In genomic region chr3:47974974-47975470, GRCh38 we compare ENCODE assay signal across 17 cellular contexts. TPM values are rescaled to one million over a fixed set of nuclear protein-coding genes. Genes with fewer than 3 reads are reported as not detected.
DNase-seq lines count a peak whose midpoint lies in the region; ATAC-seq and TF ChIP-seq lines count a peak whose summit lies in the region.
"Had no signal": no experiment of that assay in that cellular context is flagged by ENCODE, and none has a peak within 500 bp of the region (broad histone marks: within the 10 kb centered on the region; RNA-seq: fewer than 3 reads in every experiment).

No MANE protein-coding gene starts in this region.

- H3K4me3 ChIP-seq in DOHH2 (ENCODE audit: low read length) (peak overlapping the region; percentile 17), SU-DHL-6 (ENCODE audit: insufficient read depth, low read length, poor library complexity, severe bottlenecking) (no peak overlapping the region), choroid plexus epithelial cell (ENCODE audit: low read depth, low read length) (no peak overlapping the region)
- H3K4me3 ChIP-seq: SJCRH30 had no signal

- H3K27ac ChIP-seq in DOHH2 (ENCODE audit: low read depth, low read length) (peak overlapping the region; percentile 22; the same call in 1 of the 2 replicates), SU-DHL-6 (ENCODE audit: low read depth, low read length) (peak overlapping the region; percentile 16; the same call in 1 of the 2 replicates)
- H3K27ac ChIP-seq: SJCRH30 had no signal

- no peaks in the 10 kb centered on the region for H3K9me2 ChIP-seq in DOHH2 (replicated peaks; ENCODE audit: control insufficient read depth, low read length)
- H3K9me2 ChIP-seq in SU-DHL-6 (replicated peaks; ENCODE audit: insufficient read depth, low read length) = no peaks in the 10 kb centered on the region

- no peak overlapping the region for H2AFZ ChIP-seq in SU-DHL-6 (ENCODE audit: low read depth, low read length, severe bottlenecking)

- H3K36me3 ChIP-seq in DOHH2 (ENCODE audit: control insufficient read depth, low read length) (0 out of 2 replicates have a peak, but pooled peaks cover 4% of the 10 kb centered on the region), SU-DHL-6 (ENCODE audit: low read length) (no peaks in the 10 kb centered on the region)
- H3K36me3 ChIP-seq: BE2C, SJCRH30 had no signal

- no peak overlapping the region for H3K9ac ChIP-seq in SU-DHL-6 (ENCODE audit: low read length)

- H3K79me2 ChIP-seq in DOHH2 (ENCODE audit: control insufficient read depth, low read length) = 0 out of 2 replicates have a peak, but pooled peaks cover 7% of the 10 kb centered on the region
- peaks cover 6% of the 10 kb centered on the region for H3K79me2 ChIP-seq in SU-DHL-6 (ENCODE audit: insufficient read depth, low read length)

- no peaks in the 10 kb centered on the region for H3K9me3 Mint-ChIP-seq in naive B cell
- no peaks in the 10 kb centered on the region for H3K9me3 Mint-ChIP-seq in activated CD8-positive, alpha-beta T cell treated with anti-CD3 and anti-CD28 coated beads, Interleukin-2, amount 10 ng/mL, durations not matched to agents 7 days and 5 days (ENCODE audit: insufficient read depth)
- H3K9me3 Mint-ChIP-seq: CD4-positive, CD25-positive, alpha-beta regulatory T cell had no signal

- no peak for ATAC-seq in naive B cell (ENCODE audit: low read depth in 2 of 2)
- ATAC-seq in activated CD8-positive, alpha-beta T cell treated with anti-CD3 and anti-CD28 coated beads, Interleukin-2, amount 10 ng/mL, durations not matched to agents 7 days and 5 days = no peak

- H3K4me1 ChIP-seq in DOHH2 (ENCODE audit: control insufficient read depth, low read length) = peaks cover 33% of the 10 kb centered on the region
- H3K4me1 ChIP-seq: BE2C, SJCRH30 had no signal

- H3K27ac Mint-ChIP-seq in naive B cell = peak overlapping the region in 5 of 6 donors; percentile 14 to 75 (median 30)
- H3K27ac Mint-ChIP-seq in activated CD8-positive, alpha-beta T cell treated with anti-CD3 and anti-CD28 coated beads, Interleukin-2, amount 10 ng/mL, durations not matched to agents 7 days and 5 days = no peak overlapping the region
- H3K27ac Mint-ChIP-seq: CD4-positive, CD25-positive, alpha-beta regulatory T cell had no signal

- no peaks in the 10 kb centered on the region for H3K27me3 Mint-ChIP-seq in naive B cell
- H3K27me3 Mint-ChIP-seq in activated CD8-positive, alpha-beta T cell treated with anti-CD3 and anti-CD28 coated beads, Interleukin-2, amount 10 ng/mL, durations not matched to agents 7 days and 5 days (ENCODE audit: low read depth) = no peaks in the 10 kb centered on the region
- H3K27me3 Mint-ChIP-seq: CD4-positive, CD25-positive, alpha-beta regulatory T cell had no signal

- no peaks in the 10 kb centered on the region for H4K20me1 ChIP-seq in DOHH2 (ENCODE audit: control insufficient read depth, insufficient read depth, low read depth, low read length)
- H4K20me1 ChIP-seq in SU-DHL-6 (ENCODE audit: low read depth, low read length) = no peaks in the 10 kb centered on the region

- CTCF ChIA-PET in activated CD8-positive, alpha-beta T cell treated with anti-CD3 and anti-CD28 coated beads, Interleukin-2, amount 10 ng/mL, durations not matched to agents 7 days and 5 days (lab: Charles Lee) = interaction anchor here (1.4 to 3.5 kb wide), 4 partner anchors 12 to 176 kb away, joined by 3 to 18 read pairs (median 4); no protein-coding TSS in a partner anchor

- H3F3A ChIP-seq in DOHH2 (ENCODE audit: control insufficient read depth, insufficient read depth) (peaks cover 13% of the 10 kb centered on the region), SU-DHL-6 (ENCODE audit: insufficient read depth) (peaks cover 24% of the 10 kb centered on the region; the same call in 1 of the 2 replicates)

- H3K4me2 ChIP-seq in DOHH2 (ENCODE audit: low read length) (peak overlapping the region; percentile 53), SU-DHL-6 (ENCODE audit: low read depth, low read length, poor library complexity, severe bottlenecking) (no peak overlapping the region)

- H3K36me3 Mint-ChIP-seq in naive B cell = no peaks in the 10 kb centered on the region
- H3K36me3 Mint-ChIP-seq in activated CD8-positive, alpha-beta T cell treated with anti-CD3 and anti-CD28 coated beads, Interleukin-2, amount 10 ng/mL, durations not matched to agents 7 days and 5 days (ENCODE audit: low read depth) = peaks cover 4% of the 10 kb centered on the region
- H3K36me3 Mint-ChIP-seq: CD4-positive, CD25-positive, alpha-beta regulatory T cell had no signal

- H3K9me3 ChIP-seq in DOHH2 (ENCODE audit: control insufficient read depth, insufficient read depth, low read length) (no peaks in the 10 kb centered on the region), SU-DHL-6 (ENCODE audit: insufficient read depth, low read length) (no peaks in the 10 kb centered on the region)
- H3K9me3 ChIP-seq: BE2C, SJCRH30 had no signal

- TF ChIP-seq CTCF in DOHH2 (IDR thresholded peaks at IDR 0.05; ENCODE audit: low read depth, low read length, poor library complexity, severe bottlenecking) = no peak
- no peak for TF ChIP-seq CTCF in SU-DHL-6 (IDR thresholded peaks at IDR 0.05; ENCODE audit: insufficient read depth, low read length, poor library complexity, severe bottlenecking)
- no peak for TF ChIP-seq CTCF in choroid plexus epithelial cell (conservative IDR thresholded peaks at IDR 0.05; ENCODE audit: low read depth, low read length)

- peaks cover 18 to 30% (median 28%) of the 10 kb centered on the region in 3 donors for H3K4me1 Mint-ChIP-seq in naive B cell
- no peaks in the 10 kb centered on the region for H3K4me1 Mint-ChIP-seq in activated CD8-positive, alpha-beta T cell treated with anti-CD3 and anti-CD28 coated beads, Interleukin-2, amount 10 ng/mL, durations not matched to agents 7 days and 5 days (ENCODE audit: low read depth)

- peak overlapping the region; percentile 49 to 80 (median 63) for H3K4me3 Mint-ChIP-seq in naive B cell
- no peak overlapping the region for H3K4me3 Mint-ChIP-seq in activated CD8-positive, alpha-beta T cell treated with anti-CD3 and anti-CD28 coated beads, Interleukin-2, amount 10 ng/mL, durations not matched to agents 7 days and 5 days
- H3K4me3 Mint-ChIP-seq: CD4-positive, CD25-positive, alpha-beta regulatory T cell had no signal

- peak; percentile 16 for DNase-seq in choroid plexus epithelial cell (ENCODE audit: low read depth)
- DNase-seq in naive B cell = peak; percentile 6
- no peak for DNase-seq in activated CD8-positive, alpha-beta T cell treated with anti-CD3 and anti-CD28 coated beads, Interleukin-2, amount 10 ng/mL, durations not matched to agents 7 days and 5 days
- no peak for DNase-seq in activated naive CD4-positive, alpha-beta T cell treated with Interleukin-2 at 50 U/mL for 16 hours
- DNase-seq in activated CD4-positive, alpha-beta T cell treated with anti-CD3 and anti-CD28 coated beads for 4 hours = no peak
- DNase-seq: BE2C; CD4-positive, CD25-positive, alpha-beta regulatory T cell; COR-L47; GOT3; KG1; MV-4-11; NCI-H187 treated with DMSO at 0.1 percent for 48 hours; NCI-H226; NCI-H524 treated with DMSO at 0.1 percent for 48 hours; SJCRH30 had no signal

- POLR2A ChIA-PET in activated CD8-positive, alpha-beta T cell treated with anti-CD3 and anti-CD28 coated beads, Interleukin-2, amount 10 ng/mL, durations not matched to agents 7 days and 5 days (lab: Charles Lee) = no interaction called here

- H3K27me3 ChIP-seq in DOHH2 (ENCODE audit: control insufficient read depth, low read length) (no peaks in the 10 kb centered on the region), SU-DHL-6 (ENCODE audit: low read length) (no peaks in the 10 kb centered on the region)
- H3K27me3 ChIP-seq: BE2C, SJCRH30 had no signal

RNA-seq across cellular contexts. Expression of gene MAP4, which starts 41.2 kb away (rescaled TPM):
- polyA plus RNA-seq in naive B cell (ENCODE audit: low read depth in 6 of 6) = 10 to 100 TPM in 5 of 6 donors, 1 to 10 TPM in 1; 2.5 to 43.6 (median 28.7) TPM
- 100 to 1,000 TPM; 119 to 120 TPM for total RNA-seq in activated CD8-positive, alpha-beta T cell treated with anti-CD3 and anti-CD28 coated beads, Interleukin-2, amount 10 ng/mL, durations not matched to agents 7 days and 5 days

Comparison
In these comparisons a context has a peak if more than half of its experiments do, and no peak if none do; other contexts are left out.
1. DNase-seq: peak in choroid plexus epithelial cell (single experiment) and naive B cell (single experiment); none in activated CD8-positive, alpha-beta T cell treated with anti-CD3 and anti-CD28 coated beads, Interleukin-2, amount 10 ng/mL, durations not matched to agents 7 days and 5 days (single experiment), activated naive CD4-positive, alpha-beta T cell treated with Interleukin-2 at 50 U/mL for 16 hours (single experiment) and activated CD4-positive, alpha-beta T cell treated with anti-CD3 and anti-CD28 coated beads for 4 hours (0 of 2).